ENCODE assay signal across 29 cellular contexts in the genomic region with DNA sequence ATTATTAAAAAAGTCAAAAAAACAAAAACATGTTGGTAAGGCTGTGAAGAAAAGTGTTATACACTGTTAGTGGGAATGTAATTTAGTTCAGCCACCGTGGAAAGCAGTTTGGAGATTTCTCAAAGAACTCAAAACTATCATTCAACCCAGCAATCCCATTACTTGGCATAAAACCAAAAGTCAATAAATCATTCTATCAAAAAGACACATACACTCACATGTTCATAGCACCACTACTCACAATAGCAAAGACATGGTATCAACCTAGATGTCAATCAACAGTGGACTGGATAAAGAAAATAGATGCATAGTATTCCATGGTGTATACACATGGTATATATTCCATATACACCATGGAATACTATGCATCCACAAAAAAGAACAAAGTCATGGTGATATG.
"Had no signal": no experiment of that assay in that cellular context is flagged by ENCODE, and none has a peak within 500 bp of the region (broad histone marks: within the 10 kb centered on the region; RNA-seq: fewer than 3 reads in every experiment).

No MANE protein-coding gene starts in this region.

- H3K4me1 Mint-ChIP-seq: nephron; neural progenitor cell; stimulated activated effector memory CD8-positive, alpha-beta T cell treated with anti-CD3 and anti-CD28 coated beads, Interleukin-12 subunit alpha, Interleukin-12 subunit beta, amount 100 ng/mL, for 72 hours had no signal

- H3K27me3 ChIP-seq: neural progenitor cell, ovary, right lobe of liver, sigmoid colon, suprapubic skin, testis, tibial artery, transverse colon, upper lobe of right lung, uterus had no signal

- H3K4me3 Mint-ChIP-seq: natural killer cell; nephron; neural progenitor cell; stimulated activated effector memory CD8-positive, alpha-beta T cell treated with anti-CD3 and anti-CD28 coated beads, Interleukin-12 subunit alpha, Interleukin-12 subunit beta, amount 100 ng/mL, for 72 hours; stimulated activated naive CD8-positive, alpha-beta T cell treated with anti-CD3 and anti-CD28 coated beads, Interleukin-15, amount 100 ng/mL, for 72 hours; type B pancreatic cell had no signal

- ATAC-seq: natural killer cell; psoas muscle; right cardiac atrium; right lobe of liver; stimulated activated effector memory CD8-positive, alpha-beta T cell treated with anti-CD3 and anti-CD28 coated beads, Interleukin-12 subunit alpha, Interleukin-12 subunit beta, amount 100 ng/mL, for 72 hours; stimulated activated naive CD8-positive, alpha-beta T cell treated with anti-CD3 and anti-CD28 coated beads, Interleukin-15, amount 100 ng/mL, for 72 hours; stimulated activated naive CD8-positive, alpha-beta T cell treated with anti-CD3 and anti-CD28 coated beads, Interleukin-15, Interleukin-2, amounts not matched to agents 100 U/mL and 50 U/mL, for 24 hours; upper lobe of right lung had no signal

- H3K4me1 ChIP-seq: parathyroid adenoma, psoas muscle, right lobe of liver, sigmoid colon, suprapubic skin, testis, upper lobe of right lung, uterus had no signal

- H3K9me3 ChIP-seq: ovary, psoas muscle, right lobe of liver, sigmoid colon, suprapubic skin, testis, tibial artery, transverse colon, upper lobe of right lung, uterus had no signal

- H3K4me2 ChIP-seq: neural progenitor cell had no signal

- DNase-seq: natural killer cell; occipital lobe; ovary; posterior cingulate gyrus; psoas muscle; right cardiac atrium; sigmoid colon; small intestine; stimulated activated CD4-positive, alpha-beta T cell treated with anti-CD3 and anti-CD28 coated beads, Interleukin-15, amount 100 ng/mL, for 24 hours; stimulated activated CD4-positive, alpha-beta T cell treated with anti-CD3 and anti-CD28 coated beads, Interleukin-2, amount 100 ng/mL, for 24 hours; stimulated activated CD4-positive, alpha-beta T cell treated with anti-CD3 and anti-CD28 coated beads, Interleukin-2, amount 100 ng/mL, for 48 hours; stimulated activated CD4-positive, alpha-beta T cell treated with anti-CD3 and anti-CD28 coated beads, Interleukin-4, amount 100 ng/mL, for 24 hours; stimulated activated naive CD4-positive, alpha-beta T cell; stimulated activated naive CD8-positive, alpha-beta T cell treated with anti-CD3 and anti-CD28 coated beads, Interleukin-15, amount 100 ng/mL, for 72 hours; stimulated activated naive CD8-positive, alpha-beta T cell treated with anti-CD3 and anti-CD28 coated beads, Interleukin-15, Interleukin-2, amounts not matched to agents 100 U/mL and 50 U/mL, for 24 hours; substantia nigra; testis; tibial artery; transverse colon; upper lobe of right lung; uterus had no signal

- H3K9ac ChIP-seq: neural progenitor cell, parathyroid adenoma had no signal

- H3K27ac Mint-ChIP-seq: natural killer cell; nephron; neural progenitor cell; stimulated activated effector memory CD8-positive, alpha-beta T cell treated with anti-CD3 and anti-CD28 coated beads, Interleukin-12 subunit alpha, Interleukin-12 subunit beta, amount 100 ng/mL, for 72 hours; stimulated activated naive CD8-positive, alpha-beta T cell treated with anti-CD3 and anti-CD28 coated beads, Interleukin-15, amount 100 ng/mL, for 72 hours; type B pancreatic cell had no signal

- FAIRE-seq: small intestine had no signal

- H3K36me3 ChIP-seq: ovary, right lobe of liver, suprapubic skin, tibial artery, transverse colon, upper lobe of right lung, uterus had no signal

- H3K4me3 ChIP-seq: neural progenitor cell, ovary, psoas muscle, right lobe of liver, sigmoid colon, suprapubic skin, testis, tibial artery, transverse colon, upper lobe of right lung, uterus had no signal

- H2AFZ ChIP-seq: neural progenitor cell, parathyroid adenoma had no signal

- H3K27me3 Mint-ChIP-seq: progenitor cell of endocrine pancreas; stimulated activated naive CD8-positive, alpha-beta T cell treated with anti-CD3 and anti-CD28 coated beads, Interleukin-15, amount 100 ng/mL, for 72 hours; type B pancreatic cell had no signal

- H3K36me3 Mint-ChIP-seq: natural killer cell; stimulated activated effector memory CD8-positive, alpha-beta T cell treated with anti-CD3 and anti-CD28 coated beads, Interleukin-12 subunit alpha, Interleukin-12 subunit beta, amount 100 ng/mL, for 72 hours had no signal

- H3K27ac ChIP-seq: neural progenitor cell, ovary, parathyroid adenoma, psoas muscle, right lobe of liver, sigmoid colon, suprapubic skin, testis, tibial artery, transverse colon, upper lobe of right lung, uterus had no signal

- H3K9me3 Mint-ChIP-seq: natural killer cell had no signal
